In genomic region chr11:125625225-125625593, GRCh38 we compare ENCODE assay signal across 8 cellular contexts. TPM values are rescaled to one million over a fixed set of nuclear protein-coding genes. Genes with fewer than 3 reads are reported as not detected.
A peak's percentile ranks its signal among the peaks of the same experiment; 100 is the strongest.
DNase-seq lines count a peak whose midpoint lies in the region; ATAC-seq and TF ChIP-seq lines count a peak whose summit lies in the region.

No MANE protein-coding gene starts in this region.

- H3K18ac ChIP-seq in mesenchymal stem cell (ENCODE audit: low read depth in 1 of 2, low read length in 2 of 2), result peak overlapping the region; percentile 22 to 74

- H3K9ac ChIP-seq in KMS-11 (peak overlapping the region; percentile 95), mesenchymal stem cell (ENCODE audit: low read length) (peak overlapping the region; percentile 96)

- no peaks in the 10 kb centered on the region for H3K9me3 Mint-ChIP-seq in central memory CD8-positive, alpha-beta T cell

- peak overlapping the region; percentile 89 for H3K4me2 ChIP-seq in KMS-11
- peak overlapping the region; percentile 88 for H3K4me2 ChIP-seq in mesenchymal stem cell (ENCODE audit: low read length, poor library complexity, severe bottlenecking)

- no peak overlapping the region for H2BK5ac ChIP-seq in mesenchymal stem cell (ENCODE audit: low read depth, low read length, poor library complexity, severe bottlenecking)

- H3K27me3 ChIP-seq in KMS-11 (ENCODE audit: insufficient read depth, low read depth) (no peaks in the 10 kb centered on the region), mesenchymal stem cell (ENCODE audit: control insufficient read depth in 1 of 2, insufficient read depth in 1 of 2, low read length in 2 of 2) (no peaks in the 10 kb centered on the region)

- H3K36me3 ChIP-seq in KMS-11 (ENCODE audit: insufficient read depth) (no peaks in the 10 kb centered on the region), mesenchymal stem cell (ENCODE audit: control insufficient read depth in 1 of 2, insufficient read depth in 2 of 2, low read depth in 1 of 2, low read length in 2 of 2) (peaks cover 7 to 35% of the 10 kb centered on the region in 2 experiments)

- peak overlapping the region; percentile 74 for H4K8ac ChIP-seq in mesenchymal stem cell (ENCODE audit: low read length)

- H4K91ac ChIP-seq in mesenchymal stem cell (ENCODE audit: low read length), result peak overlapping the region; percentile 48

- H3K4me1 ChIP-seq in KMS-11 (ENCODE audit: low read depth, poor library complexity, severe bottlenecking) (peaks cover 36% of the 10 kb centered on the region), mesenchymal stem cell (ENCODE audit: control insufficient read depth, insufficient read depth, low read depth, low read length) (peaks cover 3% of the 10 kb centered on the region)

- H3K27me3 Mint-ChIP-seq in central memory CD8-positive, alpha-beta T cell, result no peaks in the 10 kb centered on the region

- 10% methylated on average over 16 of the region's 16 CpGs for WGBS in mesenchymal stem cell

- H3K79me1 ChIP-seq in mesenchymal stem cell (replicated peaks; ENCODE audit: low read length, poor library complexity, severe bottlenecking), result peaks cover 10% of the 10 kb centered on the region

- no peak overlapping the region for H2BK120ac ChIP-seq in mesenchymal stem cell (ENCODE audit: low read depth, low read length)

- H2BK12ac ChIP-seq in mesenchymal stem cell (ENCODE audit: low read length in 2 of 2), result no peak overlapping the region

- peaks cover 24% of the 10 kb centered on the region for H3K4me1 Mint-ChIP-seq in central memory CD8-positive, alpha-beta T cell

- H4K20me1 ChIP-seq in KMS-11 (ENCODE audit: insufficient read depth), result no peaks in the 10 kb centered on the region

- peak; percentile 45 for ATAC-seq in GM18517 (IDR thresholded peaks at IDR 0.05; ENCODE audit: unreplicated experiment)
- ATAC-seq in central memory CD8-positive, alpha-beta T cell (replicated peaks; ENCODE audit: extremely low read depth, poor library complexity, severe bottlenecking), result no peak

- peak overlapping the region in 1 of 2 experiments; percentile 0 for H3K23ac ChIP-seq in mesenchymal stem cell (ENCODE audit: low read length in 2 of 2)

- H3K14ac ChIP-seq in mesenchymal stem cell (ENCODE audit: low read length in 2 of 2), result no peak overlapping the region

- no peaks in the 10 kb centered on the region for H3K9me3 ChIP-seq in mesenchymal stem cell (ENCODE audit: control insufficient read depth, low read length)

- H2AK5ac ChIP-seq in mesenchymal stem cell (ENCODE audit: low read length, severe bottlenecking), result no peak overlapping the region

- peaks cover 33% of the 10 kb centered on the region for H3K79me2 ChIP-seq in KMS-11 (ENCODE audit: insufficient read depth, low read depth)

- H2BK15ac ChIP-seq in mesenchymal stem cell (ENCODE audit: low read depth, poor library complexity, severe bottlenecking), result peak overlapping the region; percentile 52

- H3K4me3 ChIP-seq in KMS-11 (IDR thresholded peaks at IDR 0.05; ENCODE audit: insufficient read depth, low read depth, low read length) (no peak overlapping the region), mesenchymal stem cell (ENCODE audit: insufficient read depth in 1 of 2, low read depth in 1 of 2, low read length in 2 of 2) (peak overlapping the region; percentile 66 to 91)

- no peak for DNase-seq in central memory CD8-positive, alpha-beta T cell (ENCODE audit: low spot score in 2 of 2)
- DNase-seq in mesenchymal stem cell (no peak), AG08396 (ENCODE audit: low spot score) (no peak), HPDE6-E6E7 (ENCODE audit: extremely low spot score) (no peak), NCI-H1694 treated with DMSO at 0.1 percent for 48 hours (lab: John Stamatoyannopoulos, UW) (no peak), iPS-NIHi11 (ENCODE audit: low spot score) (no peak)

- H3K36me3 Mint-ChIP-seq in central memory CD8-positive, alpha-beta T cell (ENCODE audit: insufficient read depth), result peaks cover 18% of the 10 kb centered on the region

- H3K4ac ChIP-seq in mesenchymal stem cell (ENCODE audit: low read depth in 1 of 2, low read length in 2 of 2), result peak overlapping the region; percentile 2 to 20

- peak overlapping the region; percentile 90 for H3K27ac Mint-ChIP-seq in central memory CD8-positive, alpha-beta T cell (ENCODE audit: low read depth)

- no peak for TF ChIP-seq CTCF in KMS-11 (conservative IDR thresholded peaks at IDR 0.05; ENCODE audit: low read depth, low read length)

- peak overlapping the region; percentile 88 for H3K4me3 Mint-ChIP-seq in central memory CD8-positive, alpha-beta T cell

- H3K27ac ChIP-seq in KMS-11, result peak overlapping the region; percentile 96
- H3K27ac ChIP-seq in mesenchymal stem cell (ENCODE audit: low read length, poor library complexity, severe bottlenecking), result peak overlapping the region; percentile 96

- H2AFZ ChIP-seq in KMS-11 (ENCODE audit: low read depth), result peak overlapping the region; percentile 69
- peak overlapping the region; percentile 60 for H2AFZ ChIP-seq in mesenchymal stem cell (ENCODE audit: low read depth, low read length)

RNA-seq across cellular contexts. Expression of gene CHEK1, which starts 0.2 kb away (rescaled TPM):
- polyA plus RNA-seq in mesenchymal stem cell (2013, experiment 1 of 2), result 17.0 TPM
- 18.5 TPM for polyA plus RNA-seq in mesenchymal stem cell (2013, experiment 2 of 2)

RNA-seq across cellular contexts. Expression of gene STT3A, which starts 32.6 kb away (rescaled TPM):
- 228 TPM for polyA plus RNA-seq in mesenchymal stem cell (2013, experiment 1 of 2)
- 229 TPM for polyA plus RNA-seq in mesenchymal stem cell (2013, experiment 2 of 2)

RNA-seq across cellular contexts. Expression of gene ACRV1, which starts 55.4 kb away (rescaled TPM):
- polyA plus RNA-seq in mesenchymal stem cell (2013, experiment 1 of 2), result not detected
- polyA plus RNA-seq in mesenchymal stem cell (2013, experiment 2 of 2), result not detected

RNA-seq across cellular contexts. Expression of gene EI24, which starts 55.9 kb away (rescaled TPM):
- 125 TPM for polyA plus RNA-seq in mesenchymal stem cell (2013, experiment 1 of 2)
- 132 TPM for polyA plus RNA-seq in mesenchymal stem cell (2013, experiment 2 of 2)
